Comparison of ENCODE assay signal across 19 cellular contexts in the genomic region with DNA sequence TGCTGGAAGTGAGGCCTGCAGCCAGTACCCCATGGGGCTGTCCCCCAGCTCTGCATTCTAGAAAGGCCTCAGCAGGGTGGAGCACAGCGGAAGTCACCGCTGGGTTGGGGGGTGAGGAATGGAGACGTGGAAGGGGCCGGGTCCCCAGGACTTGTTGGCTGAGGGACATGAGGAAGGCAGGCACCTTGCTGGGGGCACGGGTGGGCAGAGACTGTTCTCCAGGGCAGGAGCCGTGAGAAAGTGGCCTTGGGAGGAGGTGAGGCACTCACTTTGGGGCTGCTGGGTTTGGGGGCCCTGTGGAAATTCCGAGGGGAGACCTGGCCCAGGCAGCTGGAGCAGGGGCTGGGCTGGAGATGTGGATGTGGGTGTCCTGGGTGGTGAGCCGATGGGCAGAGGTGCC. TPM values are rescaled to one million over a fixed set of nuclear protein-coding genes. Genes with fewer than 3 reads are reported as not detected.
A peak's percentile ranks its signal among the peaks of the same experiment; 100 is the strongest.
DNase-seq lines count a peak whose midpoint lies in the region; ATAC-seq, FAIRE-seq and TF ChIP-seq lines count a peak whose summit lies in the region.
"Had no signal": no experiment of that assay in that cellular context is flagged by ENCODE, and none has a peak within 500 bp of the region (broad histone marks: within the 10 kb centered on the region; RNA-seq: fewer than 3 reads in every experiment).

No MANE protein-coding gene starts in this region.

- CTCF ChIA-PET in activated CD4-positive, alpha-beta memory T cell treated with anti-CD3 and anti-CD28 coated beads, Interleukin-2, amount 10 ng/mL, durations not matched to agents 7 days and 5 days (lab: Charles Lee): no interaction called here
- CTCF ChIA-PET in activated CD4-positive, alpha-beta memory T cell treated with anti-CD3 and anti-CD28 coated beads for 36 hours (lab: Charles Lee): interaction anchor here (1.3 to 1.5 kb wide), 3 partner anchors 11 to 150 kb away, joined by 3 to 4 read pairs (median 3); no protein-coding TSS in a partner anchor
- CTCF ChIA-PET in RWPE1 (lab: Yijun Ruan, JAX): no interaction called here

- no peak for DNase-seq in activated CD4-positive, alpha-beta memory T cell treated with anti-CD3 and anti-CD28 coated beads, Interleukin-2, amount 10 ng/mL, durations not matched to agents 7 days and 5 days
- DNase-seq in activated CD4-positive, alpha-beta memory T cell treated with anti-CD3 and anti-CD28 coated beads for 36 hours: no peak
- DNase-seq in RWPE1 (ENCODE audit: low spot score) (no peak), esophagus muscularis mucosa (ENCODE audit: extremely low spot score) (no peak), pancreas (peak in 3 of 6 donors; percentile 49 to 60 (median 55)), GOT3 (lab: John Stamatoyannopoulos, UW) (no peak), GM03348 (ENCODE audit: low spot score) (no peak), foreskin fibroblast (no peak)
- DNase-seq: cerebellar nuclear complex, NCI-H1436 treated with DMSO at 0.1 percent for 48 hours, substantia nigra had no signal

- H3K27me3 ChIP-seq in esophagus muscularis mucosa: no peaks in the 10 kb centered on the region
- H3K27me3 ChIP-seq in pancreas: no peaks in the 10 kb centered on the region

- H3K4me3 Mint-ChIP-seq in activated CD4-positive, alpha-beta memory T cell treated with anti-CD3 and anti-CD28 coated beads, Interleukin-2, amount 10 ng/mL, durations not matched to agents 7 days and 5 days: peak overlapping the region; percentile 30
- H3K4me3 Mint-ChIP-seq in activated CD4-positive, alpha-beta memory T cell treated with anti-CD3 and anti-CD28 coated beads for 36 hours: no peak overlapping the region

- H3K4me1 ChIP-seq in esophagus muscularis mucosa (peaks cover 13 to 26% (median 22%) of the 10 kb centered on the region in 4 donors), pancreas (peaks cover 27 to 58% (median 54%) of the 10 kb centered on the region in 3 donors)

- peak overlapping the region; percentile 97 for H3K27ac ChIP-seq in RWPE1
- peak overlapping the region in 3 of 4 donors; percentile 11 to 53 (median 35) for H3K27ac ChIP-seq in esophagus muscularis mucosa (replicated peaks in 1 of 4)
- peak overlapping the region; percentile 83 to 97 (median 94) for H3K27ac ChIP-seq in pancreas

- H3K36me3 ChIP-seq in esophagus muscularis mucosa (no peaks in the 10 kb centered on the region), pancreas (no peaks in the 10 kb centered on the region)

- H3K36me3 Mint-ChIP-seq in activated CD4-positive, alpha-beta memory T cell treated with anti-CD3 and anti-CD28 coated beads, Interleukin-2, amount 10 ng/mL, durations not matched to agents 7 days and 5 days (ENCODE audit: low read depth): no peaks in the 10 kb centered on the region
- H3K36me3 Mint-ChIP-seq in activated CD4-positive, alpha-beta memory T cell treated with anti-CD3 and anti-CD28 coated beads for 36 hours: no peaks in the 10 kb centered on the region

- POLR2A ChIA-PET in activated CD4-positive, alpha-beta memory T cell treated with anti-CD3 and anti-CD28 coated beads, Interleukin-2, amount 10 ng/mL, durations not matched to agents 7 days and 5 days (lab: Charles Lee): interaction anchor here (1.5 kb wide), 1 partner anchor 9 kb away, joined by 7 read pairs; the partner anchor contains the start of gene LSP1
- POLR2A ChIA-PET in activated CD4-positive, alpha-beta memory T cell treated with anti-CD3 and anti-CD28 coated beads for 36 hours (lab: Charles Lee): no interaction called here
- POLR2A ChIA-PET in RWPE1 (lab: Yijun Ruan, JAX; ENCODE audit: low non-redundant PET): no interaction called here

- intact Hi-C loops in activated CD4-positive, alpha-beta memory T cell treated with anti-CD3 and anti-CD28 coated beads for 36 hours (cut with micrococcal nuclease): loop anchor here (1.0 to 2.0 kb wide), 2 partner anchors 10 to 45 kb away; partner anchors contain the start of gene LSP1
- intact Hi-C loops in esophagus muscularis mucosa (cut with DNase I) (loop anchor here (5.0 kb wide), 1 partner anchor 39 kb away; no protein-coding TSS in a partner anchor), pancreas (cut with DNase I) (no loop called here)

- ATAC-seq in pancreas: no peak
- ATAC-seq: Panc1 had no signal

- H3K4me3 ChIP-seq in esophagus muscularis mucosa: no peak overlapping the region
- no peak overlapping the region for H3K4me3 ChIP-seq in pancreas
- H3K4me3 ChIP-seq in foreskin fibroblast (ENCODE audit: low read depth in 1 of 2, low read length in 2 of 2): no peak overlapping the region
- H3K4me3 ChIP-seq: smooth muscle cell had no signal

- TF ChIP-seq POLR2A in esophagus muscularis mucosa (IDR thresholded peaks at IDR 0.05; ENCODE audit: low read depth): no peak

- no peak for TF ChIP-seq EP300 in esophagus muscularis mucosa (IDR thresholded peaks at IDR 0.05)

- TF ChIP-seq CTCF in RWPE1 (conservative IDR thresholded peaks at IDR 0.05; ENCODE audit: low read depth) (no peak), esophagus muscularis mucosa (IDR thresholded peaks at IDR 0.05) (no peak), pancreas (IDR thresholded peaks at IDR 0.05) (no peak), foreskin fibroblast (IDR thresholded peaks at IDR 0.05; ENCODE audit: low read depth, low read length) (no peak)

- no peaks in the 10 kb centered on the region for H3K9me3 Mint-ChIP-seq in activated CD4-positive, alpha-beta memory T cell treated with anti-CD3 and anti-CD28 coated beads, Interleukin-2, amount 10 ng/mL, durations not matched to agents 7 days and 5 days
- no peaks in the 10 kb centered on the region for H3K9me3 Mint-ChIP-seq in activated CD4-positive, alpha-beta memory T cell treated with anti-CD3 and anti-CD28 coated beads for 36 hours

- WGBS in esophagus muscularis mucosa: 81% methylated on average over 8 of the region's 8 CpGs
- WGBS in pancreas, 2 donors: 78 to 90% methylated on average over 8 of the region's 8 CpGs

- H3K4me1 Mint-ChIP-seq in activated CD4-positive, alpha-beta memory T cell treated with anti-CD3 and anti-CD28 coated beads, Interleukin-2, amount 10 ng/mL, durations not matched to agents 7 days and 5 days: peaks cover 60% of the 10 kb centered on the region
- H3K4me1 Mint-ChIP-seq in activated CD4-positive, alpha-beta memory T cell treated with anti-CD3 and anti-CD28 coated beads for 36 hours (ENCODE audit: low read depth): peaks cover 41% of the 10 kb centered on the region

- H3K27me3 Mint-ChIP-seq in activated CD4-positive, alpha-beta memory T cell treated with anti-CD3 and anti-CD28 coated beads, Interleukin-2, amount 10 ng/mL, durations not matched to agents 7 days and 5 days: peaks cover 2% of the 10 kb centered on the region
- no peaks in the 10 kb centered on the region for H3K27me3 Mint-ChIP-seq in activated CD4-positive, alpha-beta memory T cell treated with anti-CD3 and anti-CD28 coated beads for 36 hours

- FAIRE-seq in pancreas (lab: Jason Lieb, UNC): no peak

- H3K9me3 ChIP-seq in esophagus muscularis mucosa (no peaks in the 10 kb centered on the region), pancreas (no peaks in the 10 kb centered on the region)

- H3K27ac Mint-ChIP-seq in activated CD4-positive, alpha-beta memory T cell treated with anti-CD3 and anti-CD28 coated beads, Interleukin-2, amount 10 ng/mL, durations not matched to agents 7 days and 5 days: peak overlapping the region; percentile 93
- H3K27ac Mint-ChIP-seq in activated CD4-positive, alpha-beta memory T cell treated with anti-CD3 and anti-CD28 coated beads for 36 hours: no peak overlapping the region

RNA-seq across cellular contexts. Expression of gene TNNI2, which starts 5.0 kb away (rescaled TPM):
- total RNA-seq in activated CD4-positive, alpha-beta memory T cell treated with anti-CD3 and anti-CD28 coated beads, Interleukin-2, amount 10 ng/mL, durations not matched to agents 7 days and 5 days: under 1 TPM; 0.38 to 0.60 TPM
- not detected for total RNA-seq in activated CD4-positive, alpha-beta memory T cell treated with anti-CD3 and anti-CD28 coated beads for 36 hours
- total RNA-seq in esophagus muscularis mucosa (1 to 10 TPM in 1 of 4 donors, not detected in 3; 4.2 TPM), pancreas (1 to 10 TPM in 5 of 6 donors, not detected in 1; 2.5 to 8.7 (median 6.2) TPM)
- 10 to 100 TPM; 28.9 to 57.4 TPM for polyA plus RNA-seq in pancreas
- total RNA-seq: A673, H4, left lobe of liver, NCI-H460 had no signal

RNA-seq across cellular contexts. Expression of gene SYT8, which starts 9.0 kb away (rescaled TPM):
- not detected for total RNA-seq in activated CD4-positive, alpha-beta memory T cell treated with anti-CD3 and anti-CD28 coated beads, Interleukin-2, amount 10 ng/mL, durations not matched to agents 7 days and 5 days
- not detected for total RNA-seq in activated CD4-positive, alpha-beta memory T cell treated with anti-CD3 and anti-CD28 coated beads for 36 hours
- not detected for total RNA-seq in esophagus muscularis mucosa
- 10 to 100 TPM in 3 of 6 donors, 1 to 10 TPM in 3; 3.6 to 34.2 (median 12.2) TPM for total RNA-seq in pancreas
- polyA plus RNA-seq in pancreas: 10 to 100 TPM; 43.7 to 64.8 TPM
- total RNA-seq: A673; H4; NCI-H460; omental fat pad; T-helper 2 cell treated with Interferon-gamma antibody and Interleukin-4, amounts not matched to agents 100 ng/mL and 5 ng/mL, for 36 hours had no signal

RNA-seq across cellular contexts. Expression of gene LSP1, which starts 9.1 kb away (rescaled TPM):
- total RNA-seq in activated CD4-positive, alpha-beta memory T cell treated with anti-CD3 and anti-CD28 coated beads, Interleukin-2, amount 10 ng/mL, durations not matched to agents 7 days and 5 days: 100 to 1,000 TPM; 590 TPM
- 100 to 1,000 TPM; 179 to 181 TPM for total RNA-seq in activated CD4-positive, alpha-beta memory T cell treated with anti-CD3 and anti-CD28 coated beads for 36 hours
- 10 to 100 TPM; 10.3 to 36.5 (median 35.4) TPM for total RNA-seq in esophagus muscularis mucosa
- 10 to 100 TPM in 3 of 6 donors, 1 to 10 TPM in 3; 2.4 to 26.8 (median 8.4) TPM for total RNA-seq in pancreas
- polyA plus RNA-seq in pancreas: 10 to 100 TPM in 1 of 2 donors, 1 to 10 TPM in 1; 8.6 to 20.6 TPM
- total RNA-seq: A673, NCI-H460 had no signal

RNA-seq across cellular contexts. Expression of gene PRR33, which starts 47.9 kb away (rescaled TPM):
- under 1 TPM; 0.08 TPM for total RNA-seq in activated CD4-positive, alpha-beta memory T cell treated with anti-CD3 and anti-CD28 coated beads, Interleukin-2, amount 10 ng/mL, durations not matched to agents 7 days and 5 days
- total RNA-seq in activated CD4-positive, alpha-beta memory T cell treated with anti-CD3 and anti-CD28 coated beads for 36 hours: under 1 TPM in 1 of 2 experiments, not detected in 1; 0.07 TPM
- total RNA-seq in esophagus muscularis mucosa (not detected), pancreas (not detected)
- polyA plus RNA-seq in pancreas: not detected
- total RNA-seq: A673; H4; left lobe of liver; NCI-H460; omental fat pad; smooth muscle cell; T-helper 2 cell treated with Interferon-gamma antibody and Interleukin-4, amounts not matched to agents 100 ng/mL and 5 ng/mL, for 36 hours had no signal
- polyA plus RNA-seq: smooth muscle cell had no signal

Comparison
In these comparisons a context has a peak if more than half of its experiments do, and no peak if none do; other contexts are left out.
1. H3K27ac ChIP-seq: peak in every context shown above with its lines; median percentile 97 in RWPE1; 94 in pancreas; 35 in esophagus muscularis mucosa.
2. RNA of gene SYT8, which starts 9.0 kb away (total RNA-seq): 3.6 to 34.2 TPM in pancreas; not detected in activated CD4-positive, alpha-beta memory T cell treated with anti-CD3 and anti-CD28 coated beads, Interleukin-2, amount 10 ng/mL, durations not matched to agents 7 days and 5 days, not detected in activated CD4-positive, alpha-beta memory T cell treated with anti-CD3 and anti-CD28 coated beads for 36 hours and not detected in esophagus muscularis mucosa; every median in the first group is over 4 times any median in the second.
3. RNA of gene LSP1, which starts 9.1 kb away (total RNA-seq): 590 TPM in activated CD4-positive, alpha-beta memory T cell treated with anti-CD3 and anti-CD28 coated beads, Interleukin-2, amount 10 ng/mL, durations not matched to agents 7 days and 5 days and 179 to 181 TPM in activated CD4-positive, alpha-beta memory T cell treated with anti-CD3 and anti-CD28 coated beads for 36 hours; 10.3 to 36.5 TPM in esophagus muscularis mucosa and 2.4 to 26.8 TPM in pancreas; every median in the first group is over 4 times any median in the second.
4. intact Hi-C loops: an anchor here in activated CD4-positive, alpha-beta memory T cell treated with anti-CD3 and anti-CD28 coated beads for 36 hours (1.0 to 2.0 kb wide) and esophagus muscularis mucosa (5.0 kb wide); none called in pancreas.